In genomic region chr12:56299853-56300643, GRCh38 we compare ENCODE assay signal across 8 cellular contexts. TPM values are rescaled to one million over a fixed set of nuclear protein-coding genes. Genes with fewer than 3 reads are reported as not detected.
DNase-seq lines count a peak whose midpoint lies in the region; ATAC-seq, FAIRE-seq and TF ChIP-seq lines count a peak whose summit lies in the region.

CS (minus strand) TSS chr12:56300330; CDS start chr12:56300201, 129 bp downstream.

- peak; percentile 72 for FAIRE-seq in RCC 7860 (lab: Jason Lieb, UNC)

- peak; percentile 93 for ATAC-seq in GM21786 (IDR thresholded peaks at IDR 0.05; ENCODE audit: unreplicated experiment)
- peak; percentile 97 for ATAC-seq in activated T-cell treated with anti-CD3 and anti-CD28 coated beads, Interleukin-2, amount 50 U/mL, for 72 hours (replicated peaks in 1 of 2)

- peak within 1 kb of the TSS; percentile 93 for H3K27ac Mint-ChIP-seq in activated T-cell treated with anti-CD3 and anti-CD28 coated beads, Interleukin-2, amount 50 U/mL, for 72 hours

- peak within 1 kb of the TSS; percentile 95 to 99 for H3K4me3 Mint-ChIP-seq in activated T-cell treated with anti-CD3 and anti-CD28 coated beads, Interleukin-2, amount 50 U/mL, for 72 hours

- H3K9me3 ChIP-seq in KOPT-K1 (ENCODE audit: insufficient read depth, low read length, poor library complexity, severe bottlenecking) (no peaks in the 10 kb centered on the region), esophagus muscularis mucosa (no peaks in the 10 kb centered on the region)

- peaks cover 4 to 15% of the 10 kb centered on the region in 2 donors for H3K36me3 Mint-ChIP-seq in activated T-cell treated with anti-CD3 and anti-CD28 coated beads, Interleukin-2, amount 50 U/mL, for 72 hours (ENCODE audit: insufficient read depth in 2 of 2)

- DNase-seq in DMS79 (lab: John Stamatoyannopoulos, UW) (peak; percentile 88), RCC 7860 (ENCODE audit: low spot score) (peak; percentile 91), esophagus muscularis mucosa (ENCODE audit: extremely low spot score) (peak; percentile 100), myocyte (ENCODE audit: low read depth) (peak; percentile 99)
- DNase-seq in activated T-cell treated with anti-CD3 and anti-CD28 coated beads, Interleukin-2, amount 50 U/mL, for 72 hours = peak; percentile 99
- DNase-seq in stimulated activated CD8-positive, alpha-beta memory T cell treated with anti-CD3 and anti-CD28 coated beads, Interleukin-7, amount 100 ng/mL, for 48 hours (ENCODE audit: extremely low read depth in 1 of 2, low read depth in 1 of 2) = peak; percentile 96 to 99

- peak within 1 kb of the TSS; percentile 91 for H3K27ac ChIP-seq in KOPT-K1 (ENCODE audit: low read depth, low read length, poor library complexity, severe bottlenecking)
- peak within 1 kb of the TSS; percentile 90 to 98 (median 96) for H3K27ac ChIP-seq in esophagus muscularis mucosa (replicated peaks in 1 of 4)

- peak; percentile 69 for TF ChIP-seq POLR2A in esophagus muscularis mucosa (IDR thresholded peaks at IDR 0.05; ENCODE audit: low read depth)

- H3K27me3 ChIP-seq in esophagus muscularis mucosa = no peaks in the 10 kb centered on the region

- H3K4me1 Mint-ChIP-seq in activated T-cell treated with anti-CD3 and anti-CD28 coated beads, Interleukin-2, amount 50 U/mL, for 72 hours (ENCODE audit: low read depth) = peaks cover 55% of the 10 kb centered on the region

- under 1% methylated on average over 35 of the region's 63 CpGs for WGBS in esophagus muscularis mucosa

- H3K36me3 ChIP-seq in KOPT-K1 (ENCODE audit: insufficient read depth, low read length) (peaks cover 51% of the 10 kb centered on the region), esophagus muscularis mucosa (peaks cover 0 to 22% (median 18%) of the 10 kb centered on the region in 4 donors)

- H3K4me3 ChIP-seq in esophagus muscularis mucosa = peak within 1 kb of the TSS; percentile 84 to 93 (median 85)

- TF ChIP-seq CTCF in esophagus muscularis mucosa (IDR thresholded peaks at IDR 0.05) = no peak

- H3K4me1 ChIP-seq in esophagus muscularis mucosa = peaks cover 54 to 72% (median 66%) of the 10 kb centered on the region in 4 donors

- no peaks in the 10 kb centered on the region for H3K27me3 Mint-ChIP-seq in activated T-cell treated with anti-CD3 and anti-CD28 coated beads, Interleukin-2, amount 50 U/mL, for 72 hours (ENCODE audit: low read depth)

- H3K9me3 Mint-ChIP-seq in activated T-cell treated with anti-CD3 and anti-CD28 coated beads, Interleukin-2, amount 50 U/mL, for 72 hours = no peaks in the 10 kb centered on the region

- intact Hi-C loops in esophagus muscularis mucosa (cut with DNase I) = no loop called here

- no peak for TF ChIP-seq EP300 in esophagus muscularis mucosa (IDR thresholded peaks at IDR 0.05)

RNA-seq across cellular contexts. Expression of gene CS, which starts in this region (rescaled TPM):
- 100 to 1,000 TPM; 261 to 319 TPM for total RNA-seq in activated T-cell treated with anti-CD3 and anti-CD28 coated beads, Interleukin-2, amount 50 U/mL, for 72 hours
- total RNA-seq in esophagus muscularis mucosa = 100 to 1,000 TPM in 3 of 4 donors, 10 to 100 TPM in 1; 91.8 to 155 (median 111) TPM
- 178 and 184 TPM in 2 replicates for total RNA-seq in myocyte
- polyA plus RNA-seq in myocyte (2012) = 98.3 TPM

Comparison
In these comparisons a context has a peak if more than half of its experiments do, and no peak if none do; other contexts are left out.
1. Peak in every context shown above with its lines: DNase-seq, ATAC-seq, H3K4me3 ChIP-seq and H3K27ac ChIP-seq.